In genomic region chr1:29468501-29468900, GRCh38 we compare ENCODE assay signal across 34 cellular contexts.
"Had no signal": no experiment of that assay in that cellular context is flagged by ENCODE, and none has a peak within 500 bp of the region (broad histone marks: within the 10 kb centered on the region; RNA-seq: fewer than 3 reads in every experiment).

No MANE protein-coding gene starts in this region.

- H3K9me3 Mint-ChIP-seq: activated naive CD4-positive, alpha-beta T cell treated with anti-CD3 and anti-CD28 coated beads, Interleukin-2, amount 10 ng/mL, durations not matched to agents 7 days and 5 days; T-helper 2 cell treated with Interferon-gamma antibody and Interleukin-4, amounts not matched to agents 5 μg/mL and 100 μg/mL, for 36 hours had no signal

- H3K4me3 Mint-ChIP-seq: activated B cell treated with CpG ODN at 0.5 μM for 24 hours; activated CD8-positive, alpha-beta T cell treated with anti-CD3 and anti-CD28 coated beads for 36 hours; activated naive CD4-positive, alpha-beta T cell treated with anti-CD3 and anti-CD28 coated beads, Interleukin-2, amount 10 ng/mL, durations not matched to agents 7 days and 5 days; activated naive CD8-positive, alpha-beta T cell treated with anti-CD3 and anti-CD28 coated beads, Interleukin-2, amount 10 ng/mL, durations not matched to agents 7 days and 5 days; activated T-cell treated with anti-CD3 and anti-CD28 coated beads, Interleukin-2, amount 50 U/mL, for 4 hours; activated T-helper 17 cell treated with anti-CD3 and anti-CD28 coated beads, Interleukin-2, amount 50 U/mL, for 72 hours; brain; central memory CD8-positive, alpha-beta T cell; dendritic cell treated with granulocyte-macrophage colony-stimulating factor and Interleukin-4, amounts not matched to agents 40 ng/mL and 50 ng/mL, for 4 days; T-helper 17 cell; T-helper 2 cell treated with Interferon-gamma antibody and Interleukin-4, amounts not matched to agents 5 μg/mL and 100 μg/mL, for 36 hours had no signal

- H3K9me3 ChIP-seq: gastrocnemius medialis had no signal

- H3K36me3 ChIP-seq: ascending aorta, breast epithelium, cardiac muscle cell, esophagus muscularis mucosa, gastrocnemius medialis, heart left ventricle had no signal

- H3K27ac ChIP-seq: ascending aorta, breast epithelium, cardiac muscle cell, coronary artery, dorsolateral prefrontal cortex, esophagus muscularis mucosa, foreskin keratinocyte, gastrocnemius medialis, heart left ventricle, VCaP had no signal

- H3K4me3 ChIP-seq: ascending aorta, breast epithelium, cardiac muscle cell, coronary artery, dorsolateral prefrontal cortex, esophagus muscularis mucosa, gastrocnemius medialis, heart left ventricle had no signal

- H3K27ac Mint-ChIP-seq: activated B cell treated with CpG ODN at 0.5 μM for 24 hours; activated CD8-positive, alpha-beta T cell treated with anti-CD3 and anti-CD28 coated beads for 36 hours; activated naive CD4-positive, alpha-beta T cell treated with anti-CD3 and anti-CD28 coated beads, Interleukin-2, amount 10 ng/mL, durations not matched to agents 7 days and 5 days; activated naive CD8-positive, alpha-beta T cell treated with anti-CD3 and anti-CD28 coated beads, Interleukin-2, amount 10 ng/mL, durations not matched to agents 7 days and 5 days; activated T-helper 17 cell treated with anti-CD3 and anti-CD28 coated beads, Interleukin-2, amount 50 U/mL, for 72 hours; dendritic cell treated with granulocyte-macrophage colony-stimulating factor and Interleukin-4, amounts not matched to agents 40 ng/mL and 50 ng/mL, for 4 days; T-helper 17 cell; T-helper 2 cell treated with Interferon-gamma antibody and Interleukin-4, amounts not matched to agents 5 μg/mL and 100 μg/mL, for 36 hours had no signal

- H3K27me3 ChIP-seq: ascending aorta, breast epithelium, cardiac muscle cell had no signal

- H3K4me1 ChIP-seq: ascending aorta, breast epithelium, foreskin keratinocyte, gastrocnemius medialis, heart left ventricle had no signal

- H3K36me3 Mint-ChIP-seq: activated naive CD4-positive, alpha-beta T cell treated with anti-CD3 and anti-CD28 coated beads, Interleukin-2, amount 10 ng/mL, durations not matched to agents 7 days and 5 days; activated naive CD8-positive, alpha-beta T cell treated with anti-CD3 and anti-CD28 coated beads, Interleukin-2, amount 10 ng/mL, durations not matched to agents 7 days and 5 days; brain had no signal

- ATAC-seq: activated CD4-positive, CD25-positive, alpha-beta regulatory T cell treated with anti-CD3 and anti-CD28 coated beads, Interleukin-2, amount 50 U/mL, for 24 hours; activated CD8-positive, alpha-beta T cell treated with anti-CD3 and anti-CD28 coated beads for 36 hours; activated naive CD4-positive, alpha-beta T cell treated with anti-CD3 and anti-CD28 coated beads, Interleukin-2, amount 50 U/mL, for 72 hours; activated T-cell treated with anti-CD3 and anti-CD28 coated beads, Interleukin-2, amount 50 U/mL, for 4 hours; activated T-helper 17 cell treated with anti-CD3 and anti-CD28 coated beads, Interleukin-2, amount 50 U/mL, for 72 hours; foreskin keratinocyte; gastrocnemius medialis; T-helper 17 cell had no signal

- DNase-seq: activated B cell treated with CpG ODN at 0.5 μM for 24 hours; activated CD4-positive, alpha-beta T cell treated with anti-CD3 and anti-CD28 coated beads for 48 hours; activated CD4-positive, alpha-beta T cell treated with anti-CD3 and anti-CD28 coated beads, Interleukin-2, amount 50 U/mL, for 1 hour; activated CD4-positive, alpha-beta T cell treated with anti-CD3 and anti-CD28 coated beads, Interleukin-2, amount 50 U/mL, for 48 hours; activated CD8-positive, alpha-beta memory T cell treated with anti-CD3 and anti-CD28 coated beads for 24 hours; activated CD8-positive, alpha-beta T cell treated with anti-CD3 and anti-CD28 coated beads for 36 hours; activated gamma-delta T cell; activated naive CD4-positive, alpha-beta T cell; activated naive CD4-positive, alpha-beta T cell treated with anti-CD3 and anti-CD28 coated beads, Interleukin-2, amount 10 ng/mL, durations not matched to agents 7 days and 5 days; activated naive CD8-positive, alpha-beta T cell treated with anti-CD3 and anti-CD28 coated beads, Interleukin-2, amount 10 ng/mL, durations not matched to agents 7 days and 5 days; activated T-cell treated with anti-CD3 and anti-CD28 coated beads, Interleukin-2, amount 50 U/mL, for 4 hours; dorsolateral prefrontal cortex; effector memory CD4-positive, alpha-beta T cell; erythroblast; foreskin keratinocyte; gastrocnemius medialis; glutamatergic neuron; heart left ventricle; T-helper 1 cell; T-helper 17 cell; T1000 had no signal

- H3K4me1 Mint-ChIP-seq: activated B cell treated with CpG ODN at 0.5 μM for 24 hours; activated naive CD4-positive, alpha-beta T cell treated with anti-CD3 and anti-CD28 coated beads, Interleukin-2, amount 10 ng/mL, durations not matched to agents 7 days and 5 days; activated naive CD8-positive, alpha-beta T cell treated with anti-CD3 and anti-CD28 coated beads, Interleukin-2, amount 10 ng/mL, durations not matched to agents 7 days and 5 days; activated T-helper 17 cell treated with anti-CD3 and anti-CD28 coated beads, Interleukin-2, amount 50 U/mL, for 72 hours; central memory CD8-positive, alpha-beta T cell; T-helper 17 cell had no signal
